8 cellular contexts compared by ENCODE assay signal in genomic region chr6:97215157-97215769, GRCh38.
DNase-seq lines count a peak whose midpoint lies in the region; ATAC-seq, FAIRE-seq and TF ChIP-seq lines count a peak whose summit lies in the region.

No MANE protein-coding gene starts in this region.

- no peaks in the 10 kb centered on the region for H3K9me2 ChIP-seq in Loucy (replicated peaks; ENCODE audit: low read depth, low read length)

- no peak overlapping the region for H3K27ac Mint-ChIP-seq in astrocyte (ENCODE audit: unreplicated experiment)

- FAIRE-seq in astrocyte (lab: Jason Lieb, UNC), result no peak

- H3K27me3 ChIP-seq in Loucy (ENCODE audit: insufficient read depth, low read length, poor library complexity, severe bottlenecking) (no peaks in the 10 kb centered on the region), astrocyte (ENCODE audit: insufficient read depth, low read length) (no peaks in the 10 kb centered on the region)

- no peaks in the 10 kb centered on the region for H3K79me2 ChIP-seq in Loucy (ENCODE audit: insufficient read depth, low read length)
- H3K79me2 ChIP-seq in astrocyte (ENCODE audit: insufficient read depth, low read length), result no peaks in the 10 kb centered on the region

- no peak for ATAC-seq in GM19351 (IDR thresholded peaks at IDR 0.05; ENCODE audit: unreplicated experiment)
- ATAC-seq in GM21723 (IDR thresholded peaks at IDR 0.05; ENCODE audit: unreplicated experiment), result no peak

- H3K4me2 ChIP-seq in Loucy (ENCODE audit: low read depth, low read length, poor library complexity, severe bottlenecking) (no peak overlapping the region), astrocyte (ENCODE audit: low read length) (peak overlapping the region; percentile 48)

- H3K4me1 Mint-ChIP-seq in astrocyte (ENCODE audit: low read depth, unreplicated experiment), result peaks cover 3% of the 10 kb centered on the region

- no peaks in the 10 kb centered on the region for H3K36me3 Mint-ChIP-seq in astrocyte (ENCODE audit: low read depth, unreplicated experiment)

- H2AFZ ChIP-seq in Loucy (ENCODE audit: low read length), result no peak overlapping the region
- H2AFZ ChIP-seq in astrocyte (ENCODE audit: low read depth, low read length), result peak overlapping the region; percentile 45

- H4K20me1 ChIP-seq in Loucy (ENCODE audit: insufficient read depth, low read length, poor library complexity, severe bottlenecking) (no peaks in the 10 kb centered on the region), astrocyte (ENCODE audit: insufficient read depth, low read length) (no peaks in the 10 kb centered on the region)

- H3K27ac ChIP-seq in astrocyte (ENCODE audit: low read depth, low read length), result no peak overlapping the region

- H3K4me3 ChIP-seq in Loucy (ENCODE audit: low read length, poor library complexity, severe bottlenecking) (no peak overlapping the region), astrocyte (ENCODE audit: insufficient read depth, low read depth, low read length) (peak overlapping the region; percentile 2)

- no peak overlapping the region for H3K4me3 Mint-ChIP-seq in astrocyte (ENCODE audit: unreplicated experiment)

- H3K9me3 ChIP-seq in Loucy (ENCODE audit: insufficient read depth, low read depth, low read length) (no peaks in the 10 kb centered on the region), astrocyte (ENCODE audit: insufficient read depth, low read depth, low read length) (no peaks in the 10 kb centered on the region)

- no peaks in the 10 kb centered on the region for H3K9me3 Mint-ChIP-seq in astrocyte (ENCODE audit: unreplicated experiment)

- H3K36me3 ChIP-seq in Loucy (ENCODE audit: insufficient read depth, low read length) (peaks cover 6% of the 10 kb centered on the region; the same call in 1 of the 2 replicates), astrocyte (ENCODE audit: insufficient read depth, low read length) (no peaks in the 10 kb centered on the region)

- H3K4me1 ChIP-seq in Loucy (ENCODE audit: insufficient read depth, low read length, poor library complexity, severe bottlenecking) (no peaks in the 10 kb centered on the region), astrocyte (ENCODE audit: insufficient read depth, low read length) (no peaks in the 10 kb centered on the region)

- DNase-seq in ELR (ENCODE audit: low read depth) (peak; percentile 69), astrocyte (ENCODE audit: low read depth) (peak; percentile 71), islet precursor cell (peak; percentile 70), NCI-H2029 treated with DMSO at 0.1 percent for 48 hours (lab: John Stamatoyannopoulos, UW) (no peak), NCI-H2107 (lab: John Stamatoyannopoulos, UW) (no peak)

- TF ChIP-seq CTCF in Loucy (conservative IDR thresholded peaks at IDR 0.05; ENCODE audit: low read length), result peak; percentile 55
- TF ChIP-seq CTCF in astrocyte (IDR thresholded peaks at IDR 0.05; ENCODE audit: insufficient read depth, low read depth, low read length), result peak; percentile 55

- no peaks in the 10 kb centered on the region for H3K27me3 Mint-ChIP-seq in astrocyte (ENCODE audit: low read depth, unreplicated experiment)

- H3F3A ChIP-seq in Loucy (ENCODE audit: low read depth), result no peaks in the 10 kb centered on the region

- no peak overlapping the region for H3K9ac ChIP-seq in Loucy (ENCODE audit: low read depth, low read length, poor library complexity, severe bottlenecking)
- no peak overlapping the region for H3K9ac ChIP-seq in astrocyte (ENCODE audit: low read length)

Comparison
In these comparisons a context has a peak if more than half of its experiments do, and no peak if none do; other contexts are left out.
1. DNase-seq: peak in ELR (single experiment), astrocyte (single experiment) and islet precursor cell (single experiment); none in NCI-H2029 treated with DMSO at 0.1 percent for 48 hours (single experiment) and NCI-H2107 (single experiment).